1 cellular context compared by ENCODE assay signal in genomic region chr5:175895701-175896102, GRCh38.
TF ChIP-seq lines count a peak whose summit lies in the region.

No MANE protein-coding gene starts in this region.

TF ChIP-seq in HepG2, 621 proteins besides CTCF, POLR2A, EP300 and RAD21 (continued from another document):
- no peak for TF ChIP-seq ZNF276 (CRISPR knock-in tag; IDR thresholded peaks at IDR 0.05; ENCODE audit: low read depth)
